In the genomic region with DNA sequence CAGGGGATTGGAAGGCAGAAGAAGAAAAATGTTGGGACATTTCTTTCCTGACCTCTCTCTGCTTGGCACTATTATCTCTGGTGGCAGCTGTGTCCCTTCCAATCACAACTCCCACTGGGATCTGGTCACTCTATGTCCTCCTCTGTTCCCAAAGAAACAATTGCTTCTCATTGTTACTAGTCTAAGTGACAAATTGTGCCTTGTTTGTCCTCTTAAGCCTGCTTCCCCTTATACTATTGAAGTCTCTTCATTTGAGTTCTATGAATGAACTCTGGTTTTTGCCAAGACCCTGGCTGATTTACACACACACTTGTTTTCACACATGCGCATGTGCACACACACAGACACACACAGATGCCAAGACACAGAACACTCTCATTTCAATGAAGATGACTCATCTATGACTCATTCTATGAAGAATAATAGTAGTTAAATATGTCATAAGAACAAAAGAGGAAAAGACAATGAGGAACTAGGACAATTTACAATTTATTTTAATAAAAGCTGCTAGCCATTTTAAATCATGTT, we compare ENCODE assay signal across 11 cellular contexts.
A peak's percentile ranks its signal among the peaks of the same experiment; 100 is the strongest.
DNase-seq lines count a peak whose midpoint lies in the region; ATAC-seq and TF ChIP-seq lines count a peak whose summit lies in the region.
"Had no signal": no experiment of that assay in that cellular context is flagged by ENCODE, and none has a peak within 500 bp of the region (broad histone marks: within the 10 kb centered on the region; RNA-seq: fewer than 3 reads in every experiment).

No MANE protein-coding gene starts in this region.

- TF ChIP-seq POLR2A in ovary (IDR thresholded peaks at IDR 0.05): no peak

- TF ChIP-seq EP300 in ovary (IDR thresholded peaks at IDR 0.05): no peak

- H3K4me3 ChIP-seq in AG10803 (ENCODE audit: low read length) (no peak overlapping the region), foreskin fibroblast (ENCODE audit: low read depth in 1 of 2, low read length in 2 of 2) (no peak overlapping the region), ovary (no peak overlapping the region)

- H3K4me1 ChIP-seq in ovary (ENCODE audit: insufficient read depth): no peaks in the 10 kb centered on the region

- intact Hi-C loops in ovary (cut with DNase I): no loop called here

- DNase-seq in AG10803 (ENCODE audit: low read depth) (peak; percentile 62), OCI-M1 (lab: John Stamatoyannopoulos, UW) (peak; percentile 74), foreskin fibroblast (peak; percentile 72 to 89), ovary (no peak), NCI-H1694 (lab: John Stamatoyannopoulos, UW) (no peak)
- DNase-seq in effector CD4-positive, alpha-beta T cell: no peak
- DNase-seq: activated naive CD8-positive, alpha-beta T cell treated with anti-CD3 and anti-CD28 coated beads, Interleukin-2, amount 10 ng/mL, durations not matched to agents 7 days and 5 days; GF-D8; NCI-H510A had no signal

- ATAC-seq in GM21717 (IDR thresholded peaks at IDR 0.05; ENCODE audit: unreplicated experiment) (peak; percentile 66), HG03139 (IDR thresholded peaks at IDR 0.05; ENCODE audit: unreplicated experiment) (no peak)

- TF ChIP-seq CTCF in AG10803 (conservative IDR thresholded peaks at IDR 0.05; ENCODE audit: low read length) (no peak), foreskin fibroblast (IDR thresholded peaks at IDR 0.05; ENCODE audit: low read depth, low read length) (no peak), ovary (IDR thresholded peaks at IDR 0.05) (no peak)

- no peaks in the 10 kb centered on the region for H3K27me3 ChIP-seq in ovary

- 62 to 68% (median 62%) methylated on average over 1 of the region's 1 CpG for WGBS in ovary, 3 donors

- no peaks in the 10 kb centered on the region for H3K9me3 ChIP-seq in ovary

- H3K27ac ChIP-seq in ovary: no peak overlapping the region

- H3K36me3 ChIP-seq in ovary: no peaks in the 10 kb centered on the region

Comparison
In these comparisons a context has a peak if more than half of its experiments do, and no peak if none do; other contexts are left out.
1. DNase-seq: peak in AG10803 (single experiment), OCI-M1 (single experiment) and foreskin fibroblast (2 of 2); none in effector CD4-positive, alpha-beta T cell (single experiment), ovary (0 of 5) and NCI-H1694 (single experiment).